1 cellular context compared by ENCODE assay signal in the genomic region with DNA sequence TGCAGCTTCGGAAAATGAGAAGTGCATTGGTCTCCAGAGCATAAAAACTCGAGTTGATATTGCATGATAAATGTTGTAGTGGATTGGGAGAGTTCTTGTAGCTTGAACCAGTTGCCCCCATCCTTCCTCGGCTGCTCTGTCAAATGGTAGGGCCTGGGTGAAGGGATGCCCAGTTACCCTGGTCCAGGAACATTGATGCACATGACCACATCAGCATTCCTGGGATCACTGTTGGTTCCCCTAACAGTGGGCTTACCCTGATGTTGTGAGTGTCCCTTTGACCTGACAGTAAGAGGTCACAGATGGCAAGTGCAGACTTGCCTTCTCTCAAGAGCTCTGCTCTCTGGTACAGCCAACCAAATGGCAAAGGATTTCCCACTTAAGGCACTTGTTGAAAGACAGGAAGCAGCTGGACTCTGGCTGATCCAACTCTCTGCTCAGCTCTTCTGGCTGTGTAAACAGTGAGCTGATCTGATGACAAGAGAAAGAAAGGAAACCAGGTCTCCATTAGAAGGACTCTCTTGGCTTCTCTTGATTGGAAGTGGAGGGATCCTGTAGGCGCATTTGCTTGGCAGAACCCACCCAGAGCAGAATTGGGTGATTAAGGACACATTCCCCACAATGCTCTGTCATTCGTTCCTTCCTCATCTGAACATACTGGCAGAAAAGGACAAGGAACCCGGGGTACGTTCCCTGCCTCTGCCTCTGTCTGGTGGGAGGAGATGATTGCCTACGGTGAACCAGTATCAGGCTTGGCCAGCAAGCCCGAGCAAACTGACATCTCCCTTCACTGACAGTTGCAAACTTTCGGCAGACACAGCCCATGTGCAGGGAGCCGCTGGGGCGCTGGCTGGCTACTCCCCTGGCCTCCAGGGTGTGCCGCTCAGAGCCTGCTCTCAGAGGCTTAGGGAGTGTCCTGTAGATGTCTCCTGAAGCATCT.
A peak's percentile ranks its signal among the peaks of the same experiment; 100 is the strongest.
TF ChIP-seq lines count a peak whose summit lies in the region.

No MANE protein-coding gene starts in this region.

TF ChIP-seq in HepG2, 621 proteins besides CTCF, POLR2A, EP300 and RAD21 (continued from another document and continues in another):
- TF ChIP-seq, protein P1, sequence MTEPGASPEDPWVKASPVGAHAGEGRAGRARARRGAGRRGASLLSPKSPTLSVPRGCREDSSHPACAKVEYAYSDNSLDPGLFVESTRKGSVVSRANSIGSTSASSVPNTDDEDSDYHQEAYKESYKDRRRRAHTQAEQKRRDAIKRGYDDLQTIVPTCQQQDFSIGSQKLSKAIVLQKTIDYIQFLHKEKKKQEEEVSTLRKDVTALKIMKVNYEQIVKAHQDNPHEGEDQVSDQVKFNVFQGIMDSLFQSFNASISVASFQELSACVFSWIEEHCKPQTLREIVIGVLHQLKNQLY (CRISPR knock-in tag; IDR thresholded peaks at IDR 0.05) = no peak
- TF ChIP-seq ZNF224 (CRISPR knock-in tag; IDR thresholded peaks at IDR 0.05) (no peak), ARHGAP35 (CRISPR knock-in tag; IDR thresholded peaks at IDR 0.05; ENCODE audit: borderline replicate concordance) (no peak), ZIK1 (CRISPR knock-in tag; IDR thresholded peaks at IDR 0.05; ENCODE audit: borderline replicate concordance, low read depth) (no peak), ARNT2 (CRISPR knock-in tag; IDR thresholded peaks at IDR 0.05; ENCODE audit: low read depth) (0 out of 2 replicates have a peak, but pooled peaks have one; percentile 27), NFYB (CRISPR knock-in tag; IDR thresholded peaks at IDR 0.05) (no peak), PHF8 (CRISPR knock-in tag; IDR thresholded peaks at IDR 0.05) (no peak), CENPT (CRISPR knock-in tag; IDR thresholded peaks at IDR 0.05; ENCODE audit: low read depth) (no peak), ZNF207 (IDR thresholded peaks at IDR 0.05; ENCODE audit: borderline replicate concordance) (no peak), MAFK (conservative IDR thresholded peaks at IDR 0.05 in 1 of 2, IDR thresholded peaks at IDR 0.05 in 1 of 2; ENCODE audit: low read length in 2 of 2) (no peak), PCBP2 (optimal IDR thresholded peaks at IDR 0.05; ENCODE audit: low read depth, low read length, poor library complexity, severe bottlenecking) (no peak), ZNF616 (CRISPR knock-in tag; IDR thresholded peaks at IDR 0.05; ENCODE audit: low read depth) (no peak), ARNT (IDR thresholded peaks at IDR 0.05) (no peak), GATAD2A (CRISPR knock-in tag; IDR thresholded peaks at IDR 0.05) (peak; percentile 57; the same call in 1 of the 2 replicates), KLF6 (CRISPR knock-in tag; IDR thresholded peaks at IDR 0.05) (no peak), KAT8 (CRISPR knock-in tag; IDR thresholded peaks at IDR 0.05) (0 out of 2 replicates have a peak, but pooled peaks have one; percentile 29), ZNF816 (CRISPR knock-in tag; IDR thresholded peaks at IDR 0.05; ENCODE audit: borderline replicate concordance) (no peak), ZFP41 (CRISPR knock-in tag; IDR thresholded peaks at IDR 0.05; ENCODE audit: borderline replicate concordance) (no peak)
- TF ChIP-seq, protein P2, sequence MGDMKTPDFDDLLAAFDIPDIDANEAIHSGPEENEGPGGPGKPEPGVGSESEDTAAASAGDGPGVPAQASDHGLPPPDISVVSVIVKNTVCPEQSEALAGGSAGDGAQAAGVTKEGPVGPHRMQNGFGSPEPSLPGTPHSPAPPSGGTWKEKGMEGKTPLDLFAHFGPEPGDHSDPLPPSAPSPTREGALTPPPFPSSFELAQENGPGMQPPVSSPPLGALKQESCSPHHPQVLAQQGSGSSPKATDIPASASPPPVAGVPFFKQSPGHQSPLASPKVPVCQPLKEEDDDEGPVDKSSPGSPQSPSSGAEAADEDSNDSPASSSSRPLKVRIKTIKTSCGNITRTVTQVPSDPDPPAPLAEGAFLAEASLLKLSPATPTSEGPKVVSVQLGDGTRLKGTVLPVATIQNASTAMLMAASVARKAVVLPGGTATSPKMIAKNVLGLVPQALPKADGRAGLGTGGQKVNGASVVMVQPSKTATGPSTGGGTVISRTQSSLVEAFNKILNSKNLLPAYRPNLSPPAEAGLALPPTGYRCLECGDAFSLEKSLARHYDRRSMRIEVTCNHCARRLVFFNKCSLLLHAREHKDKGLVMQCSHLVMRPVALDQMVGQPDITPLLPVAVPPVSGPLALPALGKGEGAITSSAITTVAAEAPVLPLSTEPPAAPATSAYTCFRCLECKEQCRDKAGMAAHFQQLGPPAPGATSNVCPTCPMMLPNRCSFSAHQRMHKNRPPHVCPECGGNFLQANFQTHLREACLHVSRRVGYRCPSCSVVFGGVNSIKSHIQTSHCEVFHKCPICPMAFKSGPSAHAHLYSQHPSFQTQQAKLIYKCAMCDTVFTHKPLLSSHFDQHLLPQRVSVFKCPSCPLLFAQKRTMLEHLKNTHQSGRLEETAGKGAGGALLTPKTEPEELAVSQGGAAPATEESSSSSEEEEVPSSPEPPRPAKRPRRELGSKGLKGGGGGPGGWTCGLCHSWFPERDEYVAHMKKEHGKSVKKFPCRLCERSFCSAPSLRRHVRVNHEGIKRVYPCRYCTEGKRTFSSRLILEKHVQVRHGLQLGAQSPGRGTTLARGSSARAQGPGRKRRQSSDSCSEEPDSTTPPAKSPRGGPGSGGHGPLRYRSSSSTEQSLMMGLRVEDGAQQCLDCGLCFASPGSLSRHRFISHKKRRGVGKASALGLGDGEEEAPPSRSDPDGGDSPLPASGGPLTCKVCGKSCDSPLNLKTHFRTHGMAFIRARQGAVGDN (CRISPR knock-in tag; IDR thresholded peaks at IDR 0.05) = peak; percentile 66
- TF ChIP-seq, protein P3, sequence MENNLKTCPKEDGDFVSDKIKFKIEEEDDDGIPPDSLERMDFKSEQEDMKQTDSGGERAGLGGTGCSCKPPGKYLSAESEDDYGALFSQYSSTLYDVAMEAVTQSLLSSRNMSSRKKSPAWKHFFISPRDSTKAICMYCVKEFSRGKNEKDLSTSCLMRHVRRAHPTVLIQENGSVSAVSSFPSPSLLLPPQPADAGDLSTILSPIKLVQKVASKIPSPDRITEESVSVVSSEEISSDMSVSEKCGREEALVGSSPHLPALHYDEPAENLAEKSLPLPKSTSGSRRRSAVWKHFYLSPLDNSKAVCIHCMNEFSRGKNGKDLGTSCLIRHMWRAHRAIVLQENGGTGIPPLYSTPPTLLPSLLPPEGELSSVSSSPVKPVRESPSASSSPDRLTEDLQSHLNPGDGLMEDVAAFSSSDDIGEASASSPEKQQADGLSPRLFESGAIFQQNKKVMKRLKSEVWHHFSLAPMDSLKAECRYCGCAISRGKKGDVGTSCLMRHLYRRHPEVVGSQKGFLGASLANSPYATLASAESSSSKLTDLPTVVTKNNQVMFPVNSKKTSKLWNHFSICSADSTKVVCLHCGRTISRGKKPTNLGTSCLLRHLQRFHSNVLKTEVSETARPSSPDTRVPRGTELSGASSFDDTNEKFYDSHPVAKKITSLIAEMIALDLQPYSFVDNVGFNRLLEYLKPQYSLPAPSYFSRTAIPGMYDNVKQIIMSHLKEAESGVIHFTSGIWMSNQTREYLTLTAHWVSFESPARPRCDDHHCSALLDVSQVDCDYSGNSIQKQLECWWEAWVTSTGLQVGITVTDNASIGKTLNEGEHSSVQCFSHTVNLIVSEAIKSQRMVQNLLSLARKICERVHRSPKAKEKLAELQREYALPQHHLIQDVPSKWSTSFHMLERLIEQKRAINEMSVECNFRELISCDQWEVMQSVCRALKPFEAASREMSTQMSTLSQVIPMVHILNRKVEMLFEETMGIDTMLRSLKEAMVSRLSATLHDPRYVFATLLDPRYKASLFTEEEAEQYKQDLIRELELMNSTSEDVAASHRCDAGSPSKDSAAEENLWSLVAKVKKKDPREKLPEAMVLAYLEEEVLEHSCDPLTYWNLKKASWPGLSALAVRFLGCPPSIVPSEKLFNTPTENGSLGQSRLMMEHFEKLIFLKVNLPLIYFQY (CRISPR knock-in tag; IDR thresholded peaks at IDR 0.05; ENCODE audit: borderline replicate concordance) = no peak
- TF ChIP-seq, protein P4, sequence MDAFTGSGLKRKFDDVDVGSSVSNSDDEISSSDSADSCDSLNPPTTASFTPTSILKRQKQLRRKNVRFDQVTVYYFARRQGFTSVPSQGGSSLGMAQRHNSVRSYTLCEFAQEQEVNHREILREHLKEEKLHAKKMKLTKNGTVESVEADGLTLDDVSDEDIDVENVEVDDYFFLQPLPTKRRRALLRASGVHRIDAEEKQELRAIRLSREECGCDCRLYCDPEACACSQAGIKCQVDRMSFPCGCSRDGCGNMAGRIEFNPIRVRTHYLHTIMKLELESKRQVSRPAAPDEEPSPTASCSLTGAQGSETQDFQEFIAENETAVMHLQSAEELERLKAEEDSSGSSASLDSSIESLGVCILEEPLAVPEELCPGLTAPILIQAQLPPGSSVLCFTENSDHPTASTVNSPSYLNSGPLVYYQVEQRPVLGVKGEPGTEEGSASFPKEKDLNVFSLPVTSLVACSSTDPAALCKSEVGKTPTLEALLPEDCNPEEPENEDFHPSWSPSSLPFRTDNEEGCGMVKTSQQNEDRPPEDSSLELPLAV (CRISPR knock-in tag; conservative IDR thresholded peaks at IDR 0.05; ENCODE audit: low read depth) = no peak
- TF ChIP-seq, protein P5, sequence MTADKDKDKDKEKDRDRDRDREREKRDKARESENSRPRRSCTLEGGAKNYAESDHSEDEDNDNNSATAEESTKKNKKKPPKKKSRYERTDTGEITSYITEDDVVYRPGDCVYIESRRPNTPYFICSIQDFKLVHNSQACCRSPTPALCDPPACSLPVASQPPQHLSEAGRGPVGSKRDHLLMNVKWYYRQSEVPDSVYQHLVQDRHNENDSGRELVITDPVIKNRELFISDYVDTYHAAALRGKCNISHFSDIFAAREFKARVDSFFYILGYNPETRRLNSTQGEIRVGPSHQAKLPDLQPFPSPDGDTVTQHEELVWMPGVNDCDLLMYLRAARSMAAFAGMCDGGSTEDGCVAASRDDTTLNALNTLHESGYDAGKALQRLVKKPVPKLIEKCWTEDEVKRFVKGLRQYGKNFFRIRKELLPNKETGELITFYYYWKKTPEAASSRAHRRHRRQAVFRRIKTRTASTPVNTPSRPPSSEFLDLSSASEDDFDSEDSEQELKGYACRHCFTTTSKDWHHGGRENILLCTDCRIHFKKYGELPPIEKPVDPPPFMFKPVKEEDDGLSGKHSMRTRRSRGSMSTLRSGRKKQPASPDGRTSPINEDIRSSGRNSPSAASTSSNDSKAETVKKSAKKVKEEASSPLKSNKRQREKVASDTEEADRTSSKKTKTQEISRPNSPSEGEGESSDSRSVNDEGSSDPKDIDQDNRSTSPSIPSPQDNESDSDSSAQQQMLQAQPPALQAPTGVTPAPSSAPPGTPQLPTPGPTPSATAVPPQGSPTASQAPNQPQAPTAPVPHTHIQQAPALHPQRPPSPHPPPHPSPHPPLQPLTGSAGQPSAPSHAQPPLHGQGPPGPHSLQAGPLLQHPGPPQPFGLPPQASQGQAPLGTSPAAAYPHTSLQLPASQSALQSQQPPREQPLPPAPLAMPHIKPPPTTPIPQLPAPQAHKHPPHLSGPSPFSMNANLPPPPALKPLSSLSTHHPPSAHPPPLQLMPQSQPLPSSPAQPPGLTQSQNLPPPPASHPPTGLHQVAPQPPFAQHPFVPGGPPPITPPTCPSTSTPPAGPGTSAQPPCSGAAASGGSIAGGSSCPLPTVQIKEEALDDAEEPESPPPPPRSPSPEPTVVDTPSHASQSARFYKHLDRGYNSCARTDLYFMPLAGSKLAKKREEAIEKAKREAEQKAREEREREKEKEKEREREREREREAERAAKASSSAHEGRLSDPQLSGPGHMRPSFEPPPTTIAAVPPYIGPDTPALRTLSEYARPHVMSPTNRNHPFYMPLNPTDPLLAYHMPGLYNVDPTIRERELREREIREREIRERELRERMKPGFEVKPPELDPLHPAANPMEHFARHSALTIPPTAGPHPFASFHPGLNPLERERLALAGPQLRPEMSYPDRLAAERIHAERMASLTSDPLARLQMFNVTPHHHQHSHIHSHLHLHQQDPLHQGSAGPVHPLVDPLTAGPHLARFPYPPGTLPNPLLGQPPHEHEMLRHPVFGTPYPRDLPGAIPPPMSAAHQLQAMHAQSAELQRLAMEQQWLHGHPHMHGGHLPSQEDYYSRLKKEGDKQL (CRISPR knock-in tag; IDR thresholded peaks at IDR 0.05; ENCODE audit: low read depth) = no peak
- TF ChIP-seq, protein P6, sequence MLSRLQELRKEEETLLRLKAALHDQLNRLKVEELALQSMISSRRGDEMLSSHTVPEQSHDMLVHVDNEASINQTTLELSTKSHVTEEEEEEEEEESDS (CRISPR knock-in tag; IDR thresholded peaks at IDR 0.05; ENCODE audit: borderline replicate concordance) = no peak
